2 cellular contexts compared by ENCODE assay signal in genomic region chr16:496097-496886, GRCh38.
A peak's percentile ranks its signal among the peaks of the same experiment; 100 is the strongest.
TF ChIP-seq lines count a peak whose summit lies in the region.

No MANE protein-coding gene starts in this region.

TF ChIP-seq in K562, 482 proteins besides CTCF, POLR2A, EP300 and RAD21:
- TF ChIP-seq ILF3 (IDR thresholded peaks at IDR 0.05; ENCODE audit: borderline replicate concordance) (no peak), C11orf30 (IDR thresholded peaks at IDR 0.05; ENCODE audit: low read depth) (peak; percentile 77), POLR2G (IDR thresholded peaks at IDR 0.05; ENCODE audit: low read depth, low read length) (0 out of 2 replicates have a peak, but pooled peaks have one; percentile 15), MAFK (IDR thresholded peaks at IDR 0.05; ENCODE audit: low read length) (peak; percentile 47), ZNF316 (IDR thresholded peaks at IDR 0.05) (peak; percentile 82), MAFG (tag; conservative IDR thresholded peaks at IDR 0.05) (peak; percentile 64), THAP12 (CRISPR knock-in tag; IDR thresholded peaks at IDR 0.05) (no peak)

TF ChIP-seq in HepG2, 621 proteins besides CTCF, POLR2A, EP300 and RAD21:
- 0 out of 2 replicates have a peak, but pooled peaks have one; percentile 9 for TF ChIP-seq MYC (CRISPR knock-in tag; IDR thresholded peaks at IDR 0.05; ENCODE audit: borderline replicate concordance)
- TF ChIP-seq SSRP1 (CRISPR knock-in tag; IDR thresholded peaks at IDR 0.05), result no peak
- no peak for TF ChIP-seq ZNF891 (CRISPR knock-in tag; IDR thresholded peaks at IDR 0.05)
- peak; percentile 54 for TF ChIP-seq AGO2 (optimal IDR thresholded peaks at IDR 0.05; ENCODE audit: low read depth, low read length)
- peak; percentile 84 to 89 for TF ChIP-seq MAFK (conservative IDR thresholded peaks at IDR 0.05 in 1 of 2, IDR thresholded peaks at IDR 0.05 in 1 of 2; ENCODE audit: low read length in 2 of 2)
- no peak for TF ChIP-seq NR3C1 (CRISPR knock-in tag; IDR thresholded peaks at IDR 0.05)
- TF ChIP-seq ARID2 (CRISPR knock-in tag; IDR thresholded peaks at IDR 0.05; ENCODE audit: borderline replicate concordance), result no peak
- TF ChIP-seq MAFF (IDR thresholded peaks at IDR 0.05; ENCODE audit: low read depth, low read length), result peak; percentile 76
